In genomic region chr1:89041055-89041707, GRCh38 we compare ENCODE assay signal across 8 cellular contexts. TPM values are rescaled to one million over a fixed set of nuclear protein-coding genes. Genes with fewer than 3 reads are reported as not detected.
A peak's percentile ranks its signal among the peaks of the same experiment; 100 is the strongest.
DNase-seq lines count a peak whose midpoint lies in the region; ATAC-seq and TF ChIP-seq lines count a peak whose summit lies in the region.

No MANE protein-coding gene starts in this region.

- H3K9me3 ChIP-seq in breast epithelium = peaks cover 0 to 8% of the 10 kb centered on the region in 2 donors

- H3K4me1 Mint-ChIP-seq in MCF 10A (ENCODE audit: insufficient read depth, unreplicated experiment) = peaks cover 11% of the 10 kb centered on the region
- H3K4me1 Mint-ChIP-seq in activated CD8-positive, alpha-beta T cell treated with anti-CD3 and anti-CD28 coated beads for 36 hours (ENCODE audit: low read depth) = peaks cover 43% of the 10 kb centered on the region
- peaks cover 16 to 29% of the 10 kb centered on the region in 2 donors for H3K4me1 Mint-ChIP-seq in stimulated activated naive B cell treated with anti-CD40 and anti-IgM and Interleukin-4, amounts not matched to agents 10 μg/mL and 1 μg/mL and 100 μg/mL, for 72 hours

- no peaks in the 10 kb centered on the region for H3K27me3 Mint-ChIP-seq in MCF 10A (ENCODE audit: insufficient read depth, unreplicated experiment)
- H3K27me3 Mint-ChIP-seq in activated CD8-positive, alpha-beta T cell treated with anti-CD3 and anti-CD28 coated beads for 36 hours = peaks cover 2% of the 10 kb centered on the region
- H3K27me3 Mint-ChIP-seq in stimulated activated naive B cell treated with anti-CD40 and anti-IgM and Interleukin-4, amounts not matched to agents 10 μg/mL and 1 μg/mL and 100 μg/mL, for 72 hours = no peaks in the 10 kb centered on the region

- no peak overlapping the region for H3K4me3 ChIP-seq in breast epithelium

- no peaks in the 10 kb centered on the region for H3K36me3 ChIP-seq in breast epithelium

- intact Hi-C loops in MCF 10A (cut with micrococcal nuclease) (no loop called here), breast epithelium (cut with DNase I; ENCODE audit: low total_unique reads) (no loop called here)
- intact Hi-C loops in activated CD8-positive, alpha-beta T cell treated with anti-CD3 and anti-CD28 coated beads for 36 hours (cut with micrococcal nuclease) = loop anchor here (2.0 kb wide), 2 partner anchors 16 to 38 kb away; no protein-coding TSS in a partner anchor

- no peak overlapping the region for H3K4me3 Mint-ChIP-seq in MCF 10A (ENCODE audit: unreplicated experiment)
- H3K4me3 Mint-ChIP-seq in activated CD8-positive, alpha-beta T cell treated with anti-CD3 and anti-CD28 coated beads for 36 hours = peak overlapping the region; percentile 51
- peak overlapping the region; percentile 56 to 75 for H3K4me3 Mint-ChIP-seq in stimulated activated naive B cell treated with anti-CD40 and anti-IgM and Interleukin-4, amounts not matched to agents 10 μg/mL and 1 μg/mL and 100 μg/mL, for 72 hours

- POLR2A ChIA-PET in MCF 10A (lab: Yijun Ruan, JAX) = interaction anchor here (1.4 kb wide), 1 partner anchor 19 kb away, joined by 8 read pairs; the partner anchor contains the start of gene GBP3
- POLR2A ChIA-PET in activated CD8-positive, alpha-beta T cell treated with anti-CD3 and anti-CD28 coated beads for 36 hours (lab: Charles Lee) = interaction anchor here (1.0 to 3.5 kb wide), 5 partner anchors 17 to 157 kb away, joined by 3 to 12 read pairs (median 6); partner anchors contain the start of genes GBP1, GBP2 and GBP4

- H3K4me1 ChIP-seq in breast epithelium = no peaks in the 10 kb centered on the region

- peaks cover 7% of the 10 kb centered on the region for H3K9me3 Mint-ChIP-seq in MCF 10A (ENCODE audit: unreplicated experiment)
- peaks cover 14% of the 10 kb centered on the region for H3K9me3 Mint-ChIP-seq in activated CD8-positive, alpha-beta T cell treated with anti-CD3 and anti-CD28 coated beads for 36 hours
- peaks cover 5 to 7% of the 10 kb centered on the region in 2 donors for H3K9me3 Mint-ChIP-seq in stimulated activated naive B cell treated with anti-CD40 and anti-IgM and Interleukin-4, amounts not matched to agents 10 μg/mL and 1 μg/mL and 100 μg/mL, for 72 hours

- H3K27ac ChIP-seq in breast epithelium = no peak overlapping the region

- peak; percentile 87 for ATAC-seq in HG02943 (IDR thresholded peaks at IDR 0.05; ENCODE audit: low read depth, unreplicated experiment)
- ATAC-seq in activated CD8-positive, alpha-beta T cell treated with anti-CD3 and anti-CD28 coated beads for 36 hours = peak; percentile 88
- ATAC-seq in stimulated activated naive B cell treated with anti-CD40 and anti-IgM and Interleukin-4, amounts not matched to agents 10 μg/mL and 1 μg/mL and 100 μg/mL, for 72 hours (replicated peaks) = peak; percentile 96 to 97

- TF ChIP-seq CTCF in MCF 10A (IDR thresholded peaks at IDR 0.05; ENCODE audit: unreplicated experiment) (no peak), breast epithelium (IDR thresholded peaks at IDR 0.05) (no peak)
- no peak for TF ChIP-seq CTCF in activated CD8-positive, alpha-beta T cell treated with anti-CD3 and anti-CD28 coated beads for 36 hours (IDR thresholded peaks at IDR 0.05)

- peak overlapping the region; percentile 70 for H3K27ac Mint-ChIP-seq in MCF 10A (ENCODE audit: low read depth, unreplicated experiment)
- peak overlapping the region; percentile 88 for H3K27ac Mint-ChIP-seq in activated CD8-positive, alpha-beta T cell treated with anti-CD3 and anti-CD28 coated beads for 36 hours
- H3K27ac Mint-ChIP-seq in stimulated activated naive B cell treated with anti-CD40 and anti-IgM and Interleukin-4, amounts not matched to agents 10 μg/mL and 1 μg/mL and 100 μg/mL, for 72 hours = peak overlapping the region; percentile 77

- TF ChIP-seq POLR2A in breast epithelium (IDR thresholded peaks at IDR 0.05) = no peak

- no TSS peak for BruUV-seq in MCF 10A (replicated peaks; lab: Mats Ljungman, UMichigan)

- H3K36me3 Mint-ChIP-seq in MCF 10A (ENCODE audit: insufficient read depth, unreplicated experiment) = no peaks in the 10 kb centered on the region
- peaks cover 24% of the 10 kb centered on the region for H3K36me3 Mint-ChIP-seq in activated CD8-positive, alpha-beta T cell treated with anti-CD3 and anti-CD28 coated beads for 36 hours (ENCODE audit: low read depth)
- H3K36me3 Mint-ChIP-seq in stimulated activated naive B cell treated with anti-CD40 and anti-IgM and Interleukin-4, amounts not matched to agents 10 μg/mL and 1 μg/mL and 100 μg/mL, for 72 hours = peaks cover 14% of the 10 kb centered on the region in 2 donors

- CTCF ChIA-PET in MCF 10A (lab: Yijun Ruan, JAX) = interaction anchor here (0.6 to 1.3 kb wide), 2 partner anchors 57 to 416 kb away, joined by 3 read pairs; no protein-coding TSS in a partner anchor
- CTCF ChIA-PET in activated CD8-positive, alpha-beta T cell treated with anti-CD3 and anti-CD28 coated beads for 36 hours (lab: Charles Lee) = interaction anchor here (1.3 to 1.9 kb wide), 6 partner anchors 9 to 57 kb away, joined by 3 to 14 read pairs (median 4); partner anchors contain the start of gene GBP3

- no peaks in the 10 kb centered on the region for H3K27me3 ChIP-seq in breast epithelium

- DNase-seq in MCF 10A (ENCODE audit: unreplicated experiment) (peak; percentile 60), breast epithelium (ENCODE audit: low spot score in 2 of 2) (no peak), NCI-H2081 (lab: John Stamatoyannopoulos, UW) (no peak), activated gamma-delta T cell treated with Interleukin-2 at 50 U/mL for 16 hours (no peak)
- DNase-seq in activated CD8-positive, alpha-beta T cell treated with anti-CD3 and anti-CD28 coated beads for 36 hours = peak; percentile 43
- no peak for DNase-seq in stimulated activated naive B cell treated with anti-CD40 and anti-IgM and Interleukin-4, amounts not matched to agents 10 μg/mL and 1 μg/mL and 100 μg/mL, for 72 hours
- no peak for DNase-seq in stimulated activated CD4-positive, alpha-beta T cell treated with anti-CD3 and anti-CD28 coated beads, Interleukin-4, amount 100 ng/mL, for 4 hours

RNA-seq across cellular contexts. Expression of gene GBP3, which starts 18.5 kb away (rescaled TPM):
- total RNA-seq in MCF 10A (2022) (19.4 and 20.1 TPM in 2 replicates), breast epithelium (10 to 100 TPM; 10.1 to 44.9 (median 22.9) TPM)
- total RNA-seq in activated CD8-positive, alpha-beta T cell treated with anti-CD3 and anti-CD28 coated beads for 36 hours = 1 to 10 TPM; 4.7 to 5.7 TPM

RNA-seq across cellular contexts. Expression of gene GBP1, which starts 23.8 kb away (rescaled TPM):
- 10.4 and 10.6 TPM in 2 replicates for total RNA-seq in MCF 10A (2022)
- 10 to 100 TPM in 2 of 3 donors, 1 to 10 TPM in 1; 8.0 to 58.0 (median 29.5) TPM for total RNA-seq in breast epithelium
- 10 to 100 TPM; 69.6 to 71.5 TPM for total RNA-seq in activated CD8-positive, alpha-beta T cell treated with anti-CD3 and anti-CD28 coated beads for 36 hours

RNA-seq across cellular contexts. Expression of gene KYAT3, which starts 48.8 kb away (rescaled TPM):
- total RNA-seq in MCF 10A (2022) (59.1 and 61.5 TPM in 2 replicates), breast epithelium (10 to 100 TPM; 35.1 to 52.5 (median 46.7) TPM)
- 10 to 100 TPM; 39.4 to 46.6 TPM for total RNA-seq in activated CD8-positive, alpha-beta T cell treated with anti-CD3 and anti-CD28 coated beads for 36 hours

RNA-seq across cellular contexts. Expression of gene RBMXL1, which starts 48.8 kb away (rescaled TPM):
- total RNA-seq in MCF 10A (2022) (16.1 and 18.4 TPM in 2 replicates), breast epithelium (10 to 100 TPM; 18.6 to 21.9 (median 18.7) TPM)
- 10 to 100 TPM; 19.6 to 20.8 TPM for total RNA-seq in activated CD8-positive, alpha-beta T cell treated with anti-CD3 and anti-CD28 coated beads for 36 hours

Comparison
In these comparisons a context has a peak if more than half of its experiments do, and no peak if none do; other contexts are left out.
1. DNase-seq: peak in MCF 10A (single experiment) and activated CD8-positive, alpha-beta T cell treated with anti-CD3 and anti-CD28 coated beads for 36 hours (single experiment); none in breast epithelium (0 of 2), stimulated activated naive B cell treated with anti-CD40 and anti-IgM and Interleukin-4, amounts not matched to agents 10 μg/mL and 1 μg/mL and 100 μg/mL, for 72 hours (single experiment), stimulated activated CD4-positive, alpha-beta T cell treated with anti-CD3 and anti-CD28 coated beads, Interleukin-4, amount 100 ng/mL, for 4 hours (0 of 2), NCI-H2081 (0 of 2) and activated gamma-delta T cell treated with Interleukin-2 at 50 U/mL for 16 hours (single experiment).
2. Peak in every context shown above with its lines, with median percentiles within 50 percentile points of each other: H3K27ac Mint-ChIP-seq and ATAC-seq.